ENCODE assay signal across 13 cellular contexts in genomic region chr11:37712246-37712645, GRCh38.
DNase-seq lines count a peak whose midpoint lies in the region; ATAC-seq and TF ChIP-seq lines count a peak whose summit lies in the region.
"Had no signal": no experiment of that assay in that cellular context is flagged by ENCODE, and none has a peak within 500 bp of the region (broad histone marks: within the 10 kb centered on the region; RNA-seq: fewer than 3 reads in every experiment).

No MANE protein-coding gene starts in this region.

- H2AK5ac ChIP-seq in IMR-90 (ENCODE audit: low read depth, low read length), result no peak overlapping the region

- H4K20me1 ChIP-seq in IMR-90 (ENCODE audit: insufficient read depth, low read length), result no peaks in the 10 kb centered on the region

- no peak overlapping the region for H3K56ac ChIP-seq in IMR-90 (ENCODE audit: extremely low read depth, insufficient read depth, low read length)

- DNase-seq in IMR-90 (peak; percentile 6), SW480 (ENCODE audit: low spot score) (peak; percentile 22), iPS DF 19.7 (ENCODE audit: low read depth, low spot score) (peak; percentile 23), testis (no peak)
- DNase-seq in stimulated activated effector memory CD8-positive, alpha-beta T cell treated with anti-CD3 and anti-CD28 coated beads, Interleukin-12 subunit alpha, Interleukin-12 subunit beta, amount 100 ng/mL, for 72 hours (ENCODE audit: low spot score in 2 of 2), result no peak
- DNase-seq: activated naive CD4-positive, alpha-beta T cell treated with anti-CD3 and anti-CD28 coated beads, Interleukin-2, amount 50 U/mL, for 16 hours; GM23248; NCI-H1092 treated with DMSO at 0.1 percent for 48 hours; Right ventricle myocardium superior; stimulated activated CD4-positive, alpha-beta T cell treated with anti-CD3 and anti-CD28 coated beads, Interleukin-12 subunit alpha, Interleukin-12 subunit beta, amount 100 ng/mL, for 4 hours had no signal

- no peak overlapping the region for H3K27ac Mint-ChIP-seq in stimulated activated effector memory CD8-positive, alpha-beta T cell treated with anti-CD3 and anti-CD28 coated beads, Interleukin-12 subunit alpha, Interleukin-12 subunit beta, amount 100 ng/mL, for 72 hours

- WGBS in IMR-90 (ENCODE audit: extremely low coverage in 2 of 2, insufficient read length in 1 of 2), 2 experiments, result no CpG with 5 or more reads among the region's 3 CpGs
- 39 to 54% methylated on average over 3 of the region's 3 CpGs for WGBS in testis, 2 donors

- TF ChIP-seq CTCF in C4-2B (conservative IDR thresholded peaks at IDR 0.05), result peak; percentile 24; the same call in 1 of the 2 replicates
- TF ChIP-seq CTCF in IMR-90 (conservative IDR thresholded peaks at IDR 0.05; ENCODE audit: low read depth, low read length), result 0 out of 2 replicates have a peak, but pooled peaks have one; percentile 13
- TF ChIP-seq CTCF in testis (IDR thresholded peaks at IDR 0.05), result no peak

- intact Hi-C loops in IMR-90 (cut with micrococcal nuclease), result no loop called here
- intact Hi-C loops in testis (cut with DNase I; ENCODE audit: low total_unique reads), result no loop called here

- BruUV-seq in IMR-90 (replicated peaks; lab: Mats Ljungman, UMichigan), result no TSS peak

- no peak overlapping the region for H2AK9ac ChIP-seq in IMR-90 (replicated peaks; ENCODE audit: low read depth, low read length, poor library complexity)

- H3K4me1 ChIP-seq in IMR-90 (ENCODE audit: control insufficient read depth, insufficient read depth, low read length) (no peaks in the 10 kb centered on the region), testis (no peaks in the 10 kb centered on the region)

- CTCF ChIA-PET in IMR-90 (lab: Yijun Ruan, JAX), result interaction anchor here (1.0 kb wide), 1 partner anchor 26 kb away, joined by 3 read pairs; no protein-coding TSS in a partner anchor

- H3K18ac ChIP-seq in IMR-90 (ENCODE audit: low read depth, low read length), result no peak overlapping the region

- H3K4me3 ChIP-seq in IMR-90 (ENCODE audit: insufficient read depth, low read depth, low read length) (no peak overlapping the region), testis (no peak overlapping the region)
- H3K4me3 ChIP-seq: GM23248 had no signal

- H2AFZ ChIP-seq in IMR-90 (replicated peaks; ENCODE audit: low read length, poor library complexity), result no peak overlapping the region
- H2AFZ ChIP-seq: GM23248 had no signal

- H3K9me3 Mint-ChIP-seq in stimulated activated effector memory CD8-positive, alpha-beta T cell treated with anti-CD3 and anti-CD28 coated beads, Interleukin-12 subunit alpha, Interleukin-12 subunit beta, amount 100 ng/mL, for 72 hours, result peaks cover 10% of the 10 kb centered on the region

- no peaks in the 10 kb centered on the region for H3K27me3 ChIP-seq in IMR-90 (ENCODE audit: control insufficient read depth, insufficient read depth, low read length)
- no peaks in the 10 kb centered on the region for H3K27me3 ChIP-seq in testis

- no peaks in the 10 kb centered on the region for H3K79me1 ChIP-seq in IMR-90 (ENCODE audit: low read depth in 1 of 2, low read length in 2 of 2)

- H3K23ac ChIP-seq in IMR-90 (ENCODE audit: low read depth, low read length), result no peak overlapping the region

- H3K4me3 Mint-ChIP-seq in stimulated activated effector memory CD8-positive, alpha-beta T cell treated with anti-CD3 and anti-CD28 coated beads, Interleukin-12 subunit alpha, Interleukin-12 subunit beta, amount 100 ng/mL, for 72 hours, result no peak overlapping the region

- in situ Hi-C loops in IMR-90 (cut with MboI; ENCODE audit: low sequenced_read_pairs), result no loop called here

- no peaks in the 10 kb centered on the region for H3K36me3 ChIP-seq in IMR-90 (ENCODE audit: control insufficient read depth, insufficient read depth, low read length)
- H3K36me3 ChIP-seq in testis (ENCODE audit: low read depth, missing control alignments), result no peaks in the 10 kb centered on the region

- no peak overlapping the region for H3K4me2 ChIP-seq in IMR-90 (ENCODE audit: low read depth, low read length)

- H2BK5ac ChIP-seq in IMR-90 (ENCODE audit: low read depth, low read length, poor library complexity, severe bottlenecking), result no peak overlapping the region

- dilution Hi-C loops in IMR-90 (cut with HindIII; ENCODE audit: low sequenced_read_pairs, unreplicated experiment), result no loop called here

- TF ChIP-seq POLR2A in IMR-90 (IDR thresholded peaks at IDR 0.05; ENCODE audit: low read depth, low read length), result no peak
- TF ChIP-seq POLR2A in testis (IDR thresholded peaks at IDR 0.05), result no peak

- no peaks in the 10 kb centered on the region for H3K36me3 Mint-ChIP-seq in stimulated activated effector memory CD8-positive, alpha-beta T cell treated with anti-CD3 and anti-CD28 coated beads, Interleukin-12 subunit alpha, Interleukin-12 subunit beta, amount 100 ng/mL, for 72 hours

- no peak overlapping the region for H3K9ac ChIP-seq in IMR-90 (ENCODE audit: low read depth, low read length)
- H3K9ac ChIP-seq: GM23248 had no signal

- no peak overlapping the region for H3K14ac ChIP-seq in IMR-90 (replicated peaks; ENCODE audit: low read depth, low read length)

- peak; percentile 12; the same call in 1 of the 2 replicates for TF ChIP-seq RAD21 in IMR-90 (IDR thresholded peaks at IDR 0.05; ENCODE audit: low read length)

- H3K9me3 ChIP-seq in IMR-90 (ENCODE audit: control insufficient read depth, insufficient read depth, low read length) (no peaks in the 10 kb centered on the region), testis (no peaks in the 10 kb centered on the region)

- POLR2A ChIA-PET in IMR-90 (lab: Charles Lee; ENCODE audit: unreplicated experiment), result no interaction called here

- H3K4me1 Mint-ChIP-seq in stimulated activated effector memory CD8-positive, alpha-beta T cell treated with anti-CD3 and anti-CD28 coated beads, Interleukin-12 subunit alpha, Interleukin-12 subunit beta, amount 100 ng/mL, for 72 hours, result no peaks in the 10 kb centered on the region

- H3K27ac ChIP-seq in C4-2B (no peak overlapping the region), IMR-90 (ENCODE audit: insufficient read depth, low read length) (no peak overlapping the region), testis (no peak overlapping the region)
- H3K27ac ChIP-seq: GM23248 had no signal

- no peak overlapping the region for H4K8ac ChIP-seq in IMR-90 (ENCODE audit: low read depth in 2 of 2, low read length in 2 of 2)

- no peaks in the 10 kb centered on the region for H3K9me1 ChIP-seq in IMR-90 (ENCODE audit: insufficient read depth, low read length)

- H2BK120ac ChIP-seq in IMR-90 (ENCODE audit: low read depth, low read length), result no peak overlapping the region

- no peak overlapping the region for H4K91ac ChIP-seq in IMR-90 (ENCODE audit: insufficient read depth, low read depth, low read length)

- H2BK15ac ChIP-seq in IMR-90 (ENCODE audit: low read depth, low read length), result no peak overlapping the region

- H2BK20ac ChIP-seq in IMR-90 (ENCODE audit: low read depth, low read length), result no peak overlapping the region

- ATAC-seq in IMR-90 (ENCODE audit: low read depth) (peak; percentile 51; the same call in 1 of the 2 replicates), HG03520 (IDR thresholded peaks at IDR 0.05; ENCODE audit: unreplicated experiment) (no peak), GM19397 (IDR thresholded peaks at IDR 0.05; ENCODE audit: unreplicated experiment) (no peak)
- ATAC-seq in stimulated activated effector memory CD8-positive, alpha-beta T cell treated with anti-CD3 and anti-CD28 coated beads, Interleukin-12 subunit alpha, Interleukin-12 subunit beta, amount 100 ng/mL, for 72 hours, result no peak

- no peak overlapping the region for H4K5ac ChIP-seq in IMR-90 (ENCODE audit: low read depth, low read length)

- no peak overlapping the region for H3K4ac ChIP-seq in IMR-90 (ENCODE audit: low read depth, low read length)

TF ChIP-seq in IMR-90, 13 proteins besides CTCF, POLR2A, EP300 and RAD21:
- no peak for TF ChIP-seq BHLHE40 (IDR thresholded peaks at IDR 0.05; ENCODE audit: low read depth, low read length)
- no peak for TF ChIP-seq ELK1 (IDR thresholded peaks at IDR 0.05; ENCODE audit: borderline replicate concordance, low read depth, low read length)
- no peak for TF ChIP-seq MXI1 (IDR thresholded peaks at IDR 0.05; ENCODE audit: borderline replicate concordance, low read depth, low read length)
- TF ChIP-seq CEBPB (IDR thresholded peaks at IDR 0.05; ENCODE audit: low read depth, low read length), result no peak
- no peak for TF ChIP-seq NFE2L2 (IDR thresholded peaks at IDR 0.05; ENCODE audit: low read depth, low read length)
- TF ChIP-seq MAFK (IDR thresholded peaks at IDR 0.05; ENCODE audit: low read depth, low read length), result no peak
- TF ChIP-seq FOS (IDR thresholded peaks at IDR 0.05; ENCODE audit: low read depth, low read length), result no peak
- TF ChIP-seq CHD1 (IDR thresholded peaks at IDR 0.05; ENCODE audit: low read depth, low read length), result no peak

Comparison
In these comparisons a context has a peak if more than half of its experiments do, and no peak if none do; other contexts are left out.
1. CTCF ChIP-seq: peak in C4-2B (single experiment) and IMR-90 (single experiment); none in testis (0 of 3).
2. DNase-seq: peak in IMR-90 (single experiment), SW480 (single experiment) and iPS DF 19.7 (single experiment); none in testis (single experiment) and stimulated activated effector memory CD8-positive, alpha-beta T cell treated with anti-CD3 and anti-CD28 coated beads, Interleukin-12 subunit alpha, Interleukin-12 subunit beta, amount 100 ng/mL, for 72 hours (0 of 2).